In the genomic region with DNA sequence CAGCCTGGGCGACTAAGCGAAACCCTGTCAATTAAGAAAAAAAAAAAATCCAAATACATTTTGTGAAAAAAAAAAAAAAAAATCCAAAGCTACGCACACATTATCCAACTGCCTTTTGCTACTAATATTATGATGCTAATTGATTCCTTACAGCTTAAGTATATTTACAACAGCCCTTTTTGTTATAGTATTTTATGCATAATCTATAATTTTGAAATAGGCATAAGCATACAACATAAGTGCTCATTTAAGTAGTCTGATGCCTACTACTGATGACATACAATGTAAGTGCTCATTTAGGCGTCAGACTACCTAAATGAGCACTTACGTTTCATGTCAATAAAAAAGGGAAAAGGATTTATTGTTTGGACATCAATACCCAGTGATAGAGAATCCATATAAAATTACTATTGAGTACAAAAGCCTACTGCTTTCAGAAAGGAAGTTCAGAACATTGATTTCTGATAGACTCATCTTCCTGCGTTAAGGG, we compare ENCODE assay signal across 8 cellular contexts. TPM values are rescaled to one million over a fixed set of nuclear protein-coding genes. Genes with fewer than 3 reads are reported as not detected.
DNase-seq lines count a peak whose midpoint lies in the region; TF ChIP-seq lines count a peak whose summit lies in the region.

No MANE protein-coding gene starts in this region.

- H3K4me3 Mint-ChIP-seq in activated CD4-positive, alpha-beta memory T cell treated with anti-CD3 and anti-CD28 coated beads for 36 hours = peak overlapping the region; percentile 98

- no peaks in the 10 kb centered on the region for H3K27me3 Mint-ChIP-seq in activated CD4-positive, alpha-beta memory T cell treated with anti-CD3 and anti-CD28 coated beads for 36 hours

- H3K4me3 ChIP-seq in HFF-Myc (replicated peaks; ENCODE audit: low read depth, low read length) (peak overlapping the region; percentile 91), iPS-18c (ENCODE audit: insufficient read depth, low read depth, low read length) (peak overlapping the region; percentile 83; the same call in 1 of the 2 replicates), spleen (peak overlapping the region in 6 of 8 donors; percentile 73 to 87 (median 78))

- peak overlapping the region; percentile 96 to 100 (median 98) for H3K27ac ChIP-seq in spleen

- no peaks in the 10 kb centered on the region for H3K9me3 Mint-ChIP-seq in activated CD4-positive, alpha-beta memory T cell treated with anti-CD3 and anti-CD28 coated beads for 36 hours

- H3K4me1 Mint-ChIP-seq in activated CD4-positive, alpha-beta memory T cell treated with anti-CD3 and anti-CD28 coated beads for 36 hours (ENCODE audit: low read depth) = peaks cover 59% of the 10 kb centered on the region

- POLR2A ChIA-PET in activated CD4-positive, alpha-beta memory T cell treated with anti-CD3 and anti-CD28 coated beads for 36 hours (lab: Charles Lee) = interaction anchor here (0.6 to 2.0 kb wide), 9 partner anchors 10 to 56 kb away, joined by 3 to 10 read pairs (median 4); partner anchors contain the start of gene CNOT11

- TF ChIP-seq CTCF in HFF-Myc (IDR thresholded peaks at IDR 0.05; ENCODE audit: low read depth, low read length, missing control alignments) (no peak), spleen (IDR thresholded peaks at IDR 0.05 in 8 of 11, conservative IDR thresholded peaks at IDR 0.05 in 3 of 11) (no peak)

- H3K36me3 Mint-ChIP-seq in activated CD4-positive, alpha-beta memory T cell treated with anti-CD3 and anti-CD28 coated beads for 36 hours = peaks cover 19% of the 10 kb centered on the region

- TF ChIP-seq POLR2A in spleen (IDR thresholded peaks at IDR 0.05) = no peak

- peaks cover 18 to 79% (median 59%) of the 10 kb centered on the region in 6 donors for H3K4me1 ChIP-seq in spleen

- 70 to 88% (median 72%) methylated on average over 6 of the region's 6 CpGs for WGBS in spleen, 5 donors

- H3K9me3 ChIP-seq in iPS-18c (ENCODE audit: control insufficient read depth, insufficient read depth, low read length) = no peaks in the 10 kb centered on the region
- H3K9me3 ChIP-seq in spleen = no peaks in the 10 kb centered on the region

- H3K36me3 ChIP-seq in spleen = peaks cover 0 to 21% (median under 1%) of the 10 kb centered on the region in 6 donors

- CTCF ChIA-PET in activated CD4-positive, alpha-beta memory T cell treated with anti-CD3 and anti-CD28 coated beads for 36 hours (lab: Charles Lee) = interaction anchor here (0.6 to 1.7 kb wide), 9 partner anchors 9 to 697 kb away, joined by 3 to 9 read pairs (median 4); no protein-coding TSS in a partner anchor

- DNase-seq in HFF-Myc (ENCODE audit: extremely low read depth, low read depth) = no peak
- DNase-seq in activated CD4-positive, alpha-beta memory T cell treated with anti-CD3 and anti-CD28 coated beads for 36 hours = no peak
- DNase-seq in spleen = no peak
- DNase-seq in nucleus accumbens (lab: John Stamatoyannopoulos, UW) = no peak
- no peak for DNase-seq in D341Med (ENCODE audit: low spot score)
- no peak for DNase-seq in SHP77 (lab: John Stamatoyannopoulos, UW)
- no peak for DNase-seq in stimulated activated naive CD4-positive, alpha-beta T cell treated with Interleukin-2 at 50 U/mL for 16 hours (lab: John Stamatoyannopoulos, UW)

- no peaks in the 10 kb centered on the region for H3K27me3 ChIP-seq in spleen (replicated peaks in 1 of 7)

- intact Hi-C loops in activated CD4-positive, alpha-beta memory T cell treated with anti-CD3 and anti-CD28 coated beads for 36 hours (cut with micrococcal nuclease) = loop anchor here (5.0 kb wide), 2 partner anchors 307 to 408 kb away; partner anchors contain the start of gene RPL31
- intact Hi-C loops in spleen (cut with DNase I; ENCODE audit: low total_unique reads) = loop anchor here (10.0 kb wide), 1 partner anchor 54 kb away; the partner anchor contains the start of gene CNOT11

- peak overlapping the region; percentile 97 for H3K27ac Mint-ChIP-seq in activated CD4-positive, alpha-beta memory T cell treated with anti-CD3 and anti-CD28 coated beads for 36 hours

RNA-seq across cellular contexts. Expression of gene RNF149, which starts 0.8 kb away (rescaled TPM):
- 10 to 100 TPM; 42.1 to 46.9 TPM for total RNA-seq in activated CD4-positive, alpha-beta memory T cell treated with anti-CD3 and anti-CD28 coated beads for 36 hours
- 100 to 1,000 TPM; 141 to 398 (median 234) TPM for total RNA-seq in spleen
- polyA plus RNA-seq in spleen = 10 to 100 TPM; 31.8 to 64.1 (median 54.2) TPM

RNA-seq across cellular contexts. Expression of gene CNOT11, which starts 56.6 kb away (rescaled TPM):
- total RNA-seq in activated CD4-positive, alpha-beta memory T cell treated with anti-CD3 and anti-CD28 coated beads for 36 hours = 10 to 100 TPM; 54.6 to 56.2 TPM
- 10 to 100 TPM; 29.8 to 36.4 (median 34.1) TPM for total RNA-seq in spleen
- 10 to 100 TPM; 17.9 to 22.7 (median 20.1) TPM for polyA plus RNA-seq in spleen
